9 cellular contexts compared by ENCODE assay signal in the genomic region with DNA sequence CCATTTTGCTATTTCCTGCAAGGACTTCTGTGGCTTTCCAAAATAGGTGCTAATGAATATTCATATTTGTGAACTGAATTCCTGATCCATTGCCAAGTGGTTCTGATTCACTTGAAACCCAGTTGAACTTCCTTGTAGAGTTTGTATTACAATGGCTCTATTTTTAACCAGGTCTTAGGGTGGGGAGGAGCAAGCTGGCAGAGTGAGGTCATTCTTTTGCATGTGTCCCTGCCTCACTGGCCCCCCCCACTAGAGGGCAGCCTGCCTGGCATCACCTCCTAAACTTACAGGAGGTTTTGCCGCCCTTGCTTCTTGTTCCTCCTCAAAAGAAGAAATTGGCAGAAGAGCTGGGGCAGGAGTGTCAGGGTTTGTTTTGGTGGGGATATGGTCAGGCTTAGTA. TPM values are rescaled to one million over a fixed set of nuclear protein-coding genes. Genes with fewer than 3 reads are reported as not detected.
A peak's percentile ranks its signal among the peaks of the same experiment; 100 is the strongest.
DNase-seq lines count a peak whose midpoint lies in the region; ATAC-seq and TF ChIP-seq lines count a peak whose summit lies in the region.
"Had no signal": no experiment of that assay in that cellular context is flagged by ENCODE, and none has a peak within 500 bp of the region (broad histone marks: within the 10 kb centered on the region; RNA-seq: fewer than 3 reads in every experiment).

No MANE protein-coding gene starts in this region.

- H3K27ac ChIP-seq in CD4-positive, CD25-positive, alpha-beta regulatory T cell (ENCODE audit: insufficient read depth, low read length, poor library complexity, severe bottlenecking): no peak overlapping the region
- no peak overlapping the region for H3K27ac ChIP-seq in RWPE2 (ENCODE audit: poor library complexity, severe bottlenecking)

- H3K4me3 ChIP-seq in CD4-positive, CD25-positive, alpha-beta regulatory T cell (ENCODE audit: low read depth, low read length): no peak overlapping the region
- H3K4me3 ChIP-seq in H7 (ENCODE audit: insufficient read depth, low read depth, low read length): no peak overlapping the region
- no peak overlapping the region for H3K4me3 ChIP-seq in RWPE2 (ENCODE audit: severe bottlenecking)
- H3K4me3 ChIP-seq: HAP-1 had no signal

- H3K36me3 Mint-ChIP-seq in CD4-positive, CD25-positive, alpha-beta regulatory T cell: peaks cover 10% of the 10 kb centered on the region

- peaks cover 0 to 2% (median 0%) of the 10 kb centered on the region in 7 donors for H3K9me3 Mint-ChIP-seq in CD4-positive, CD25-positive, alpha-beta regulatory T cell

- peak; percentile 76 to 91 for ATAC-seq in CD4-positive, CD25-positive, alpha-beta regulatory T cell (ENCODE audit: low read depth in 2 of 2)
- ATAC-seq in RWPE2 (ENCODE audit: low read depth) (peak; percentile 54; the same call in 1 of the 3 replicates), left cardiac atrium (peak; percentile 88 to 90)

- H3K27me3 ChIP-seq in CD4-positive, CD25-positive, alpha-beta regulatory T cell (ENCODE audit: control insufficient read depth, insufficient read depth, low read length): no peaks in the 10 kb centered on the region
- H3K27me3 ChIP-seq in H7 (ENCODE audit: control insufficient read depth, insufficient read depth, low read length) (no peaks in the 10 kb centered on the region), RWPE2 (ENCODE audit: insufficient read depth, poor library complexity, severe bottlenecking) (no peaks in the 10 kb centered on the region)

- no peaks in the 10 kb centered on the region for H3K36me3 ChIP-seq in CD4-positive, CD25-positive, alpha-beta regulatory T cell (ENCODE audit: control insufficient read depth, insufficient read depth, low read length)
- H3K36me3 ChIP-seq in H7 (replicated peaks; ENCODE audit: control insufficient read depth, insufficient read depth, low read length) (no peaks in the 10 kb centered on the region), RWPE2 (ENCODE audit: low read depth) (no peaks in the 10 kb centered on the region)
- H3K36me3 ChIP-seq: HAP-1 had no signal

- no peaks in the 10 kb centered on the region for H3K27me3 Mint-ChIP-seq in CD4-positive, CD25-positive, alpha-beta regulatory T cell

- DNase-seq in CD4-positive, CD25-positive, alpha-beta regulatory T cell: peak; percentile 15 to 68 (median 48)
- peak; percentile 46 for DNase-seq in H7
- DNase-seq in RWPE2 (ENCODE audit: low spot score): no peak
- peak; percentile 21 for DNase-seq in activated gamma-delta T cell treated with anti-CD3 and anti-CD28 coated beads, Interleukin-2, amount 50 U/mL, for 16 hours (ENCODE audit: low read depth)
- DNase-seq in left cardiac atrium: peak; percentile 78
- peak in 3 of 4 experiments; percentile 23 to 55 (median 40) for DNase-seq in stimulated activated CD4-positive, alpha-beta T cell treated with anti-CD3 and anti-CD28 coated beads, Interleukin-1b, Interleukin-23, amount 100 ng/mL, for 24 hours (ENCODE audit: low read depth in 4 of 4, low spot score in 1 of 4)
- no peak for DNase-seq in LoVo (ENCODE audit: low spot score)
- no peak for DNase-seq in NCI-H187 treated with DMSO at 0.1 percent for 48 hours (lab: John Stamatoyannopoulos, UW)

- H3K9me3 ChIP-seq in CD4-positive, CD25-positive, alpha-beta regulatory T cell (ENCODE audit: control insufficient read depth in 2 of 2, low read length in 2 of 2): no peaks in the 10 kb centered on the region
- H3K9me3 ChIP-seq in RWPE2 (ENCODE audit: severe bottlenecking): no peaks in the 10 kb centered on the region
- H3K9me3 ChIP-seq: HAP-1 had no signal

- H3K27ac Mint-ChIP-seq in CD4-positive, CD25-positive, alpha-beta regulatory T cell: no peak overlapping the region

- peak; percentile 51 for TF ChIP-seq CTCF in RWPE2 (IDR thresholded peaks at IDR 0.05; ENCODE audit: poor library complexity, severe bottlenecking)

- H3K4me1 Mint-ChIP-seq in CD4-positive, CD25-positive, alpha-beta regulatory T cell: peaks cover 0 to 13% (median 11%) of the 10 kb centered on the region in 4 donors

- no peak overlapping the region for H3K4me3 Mint-ChIP-seq in CD4-positive, CD25-positive, alpha-beta regulatory T cell

- intact Hi-C loops in left cardiac atrium (cut with DNase I): loop anchor here (5.0 to 10.0 kb wide), 2 partner anchors 83 to 146 kb away; a partner anchor contains a TSS

- no peaks in the 10 kb centered on the region for H3K4me1 ChIP-seq in CD4-positive, CD25-positive, alpha-beta regulatory T cell (ENCODE audit: control insufficient read depth, insufficient read depth, low read length, poor library complexity, severe bottlenecking)
- no peaks in the 10 kb centered on the region for H3K4me1 ChIP-seq in RWPE2 (ENCODE audit: insufficient read depth, poor library complexity, severe bottlenecking)
- H3K4me1 ChIP-seq: HAP-1 had no signal

RNA-seq across cellular contexts. Expression of a gene that starts 10.5 kb away (rescaled TPM):
- total RNA-seq in CD4-positive, CD25-positive, alpha-beta regulatory T cell: 2.0 TPM
- not detected for polyA plus RNA-seq in CD4-positive, CD25-positive, alpha-beta regulatory T cell
- total RNA-seq in H7 (2014; rRNA removed; shearing (Covaris generic)): not detected in 2 replicates
- total RNA-seq in left cardiac atrium: 1 to 10 TPM in 1 of 2 donors, under 1 TPM in 1; 0.89 to 1.0 TPM

Comparison
In these comparisons a context has a peak if more than half of its experiments do, and no peak if none do; other contexts are left out.
1. DNase-seq: peak in CD4-positive, CD25-positive, alpha-beta regulatory T cell (3 of 3), H7 (single experiment), activated gamma-delta T cell treated with anti-CD3 and anti-CD28 coated beads, Interleukin-2, amount 50 U/mL, for 16 hours (single experiment), left cardiac atrium (single experiment) and stimulated activated CD4-positive, alpha-beta T cell treated with anti-CD3 and anti-CD28 coated beads, Interleukin-1b, Interleukin-23, amount 100 ng/mL, for 24 hours (3 of 4); none in RWPE2 (single experiment), LoVo (single experiment) and NCI-H187 treated with DMSO at 0.1 percent for 48 hours (single experiment).
2. Peak in every context shown above with its lines, with median percentiles within 50 percentile points of each other: ATAC-seq.